Comparison of ENCODE assay signal across 1 cellular context in the genomic region with DNA sequence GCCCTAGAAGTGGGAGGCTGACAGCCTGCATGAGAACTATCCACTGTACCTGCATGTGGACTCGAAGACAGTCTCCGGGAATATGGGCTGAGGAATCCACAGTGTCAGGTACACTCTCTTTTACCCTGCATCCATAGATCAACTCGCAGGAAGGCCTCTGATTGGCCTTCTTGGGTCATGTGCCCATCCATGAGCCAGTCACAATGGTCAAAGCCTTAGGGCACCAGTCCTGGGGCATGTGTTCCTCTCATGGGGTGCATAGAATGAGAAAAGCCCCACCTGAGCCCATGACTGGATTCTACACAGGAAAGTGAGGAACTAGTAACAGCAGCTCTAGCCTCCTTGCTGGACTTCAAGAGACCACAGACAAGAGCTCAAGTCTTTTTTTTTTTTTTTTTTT.
TF ChIP-seq lines count a peak whose summit lies in the region.

No MANE protein-coding gene starts in this region.

TF ChIP-seq in A549, 52 proteins besides CTCF, POLR2A, EP300 and RAD21 (continued from another document):
- no peak for TF ChIP-seq ATOH8 (CRISPR knock-in tag; IDR thresholded peaks at IDR 0.05; ENCODE audit: low read depth)
- TF ChIP-seq CHD2 (IDR thresholded peaks at IDR 0.05; ENCODE audit: low read length, partially characterized antibody): no peak
- TF ChIP-seq HDAC2 (IDR thresholded peaks at IDR 0.05): no peak
- TF ChIP-seq PBX3 (IDR thresholded peaks at IDR 0.05): no peak
